ENCODE assay signal across 8 cellular contexts in genomic region chr1:34742667-34743270, GRCh38. TPM values are rescaled to one million over a fixed set of nuclear protein-coding genes. Genes with fewer than 3 reads are reported as not detected.
DNase-seq lines count a peak whose midpoint lies in the region; ATAC-seq, FAIRE-seq and TF ChIP-seq lines count a peak whose summit lies in the region.

No MANE protein-coding gene starts in this region.

- 16% methylated on average over 13 of the region's 16 CpGs for WGBS in prostate gland

- FAIRE-seq in urothelium cell line (lab: Jason Lieb, UNC): no peak

- intact Hi-C loops in Right ventricle myocardium superior (cut with DNase I): loop anchor here (5.0 to 10.0 kb wide), 3 partner anchors 280 to 1110 kb away; no protein-coding TSS in a partner anchor
- intact Hi-C loops in prostate gland (cut with DNase I): loop anchor here (2.0 kb wide), 1 partner anchor 1110 kb away; no protein-coding TSS in a partner anchor

- no peak overlapping the region for H3K27ac Mint-ChIP-seq in activated naive CD4-positive, alpha-beta T cell treated with anti-CD3 and anti-CD28 coated beads, Interleukin-2, amount 50 U/mL, for 72 hours

- peak; percentile 98 for TF ChIP-seq CTCF in C4-2B (conservative IDR thresholded peaks at IDR 0.05)
- peak; percentile 78 to 89 (median 82) for TF ChIP-seq CTCF in prostate gland (IDR thresholded peaks at IDR 0.05)

- no peaks in the 10 kb centered on the region for H3K27me3 ChIP-seq in prostate gland (replicated peaks; ENCODE audit: insufficient read depth)

- H3K9me3 Mint-ChIP-seq in activated naive CD4-positive, alpha-beta T cell treated with anti-CD3 and anti-CD28 coated beads, Interleukin-2, amount 50 U/mL, for 72 hours: no peaks in the 10 kb centered on the region

- no peak for TF ChIP-seq POLR2A in prostate gland (IDR thresholded peaks at IDR 0.05)

- no peak overlapping the region for H3K4me3 ChIP-seq in prostate gland

- H3K36me3 ChIP-seq in prostate gland: no peaks in the 10 kb centered on the region

- H3K9me3 ChIP-seq in prostate gland: no peaks in the 10 kb centered on the region

- peak; percentile 60 for ATAC-seq in GM21367 (IDR thresholded peaks at IDR 0.05; ENCODE audit: unreplicated experiment)
- peak; percentile 91 to 95 for ATAC-seq in activated naive CD4-positive, alpha-beta T cell treated with anti-CD3 and anti-CD28 coated beads, Interleukin-2, amount 50 U/mL, for 72 hours
- peak; percentile 95 for ATAC-seq in Right ventricle myocardium superior (ENCODE audit: poor library complexity)

- H3K36me3 Mint-ChIP-seq in activated naive CD4-positive, alpha-beta T cell treated with anti-CD3 and anti-CD28 coated beads, Interleukin-2, amount 50 U/mL, for 72 hours: no peaks in the 10 kb centered on the region

- DNase-seq in NAMALWA (ENCODE audit: low spot score) (peak; percentile 81), SW 1271 (lab: John Stamatoyannopoulos, UW) (peak; percentile 19 to 53), Right ventricle myocardium superior (peak; percentile 85), prostate gland (ENCODE audit: low spot score) (peak; percentile 65), urothelium cell line (ENCODE audit: low spot score) (peak; percentile 91)
- DNase-seq in activated naive CD4-positive, alpha-beta T cell treated with anti-CD3 and anti-CD28 coated beads, Interleukin-2, amount 50 U/mL, for 72 hours (ENCODE audit: low spot score in 2 of 2): peak; percentile 70 to 94

- no peaks in the 10 kb centered on the region for H3K4me1 ChIP-seq in prostate gland (replicated peaks)

- H3K27ac ChIP-seq in C4-2B (no peak overlapping the region), prostate gland (no peak overlapping the region)

RNA-seq across cellular contexts. Expression of gene GJB5, which starts 12.1 kb away (rescaled TPM):
- total RNA-seq in activated naive CD4-positive, alpha-beta T cell treated with anti-CD3 and anti-CD28 coated beads, Interleukin-2, amount 50 U/mL, for 72 hours: not detected
- not detected for total RNA-seq in Right ventricle myocardium superior
- 1 to 10 TPM; 6.5 to 6.9 TPM for total RNA-seq in prostate gland

RNA-seq across cellular contexts. Expression of gene GJB4, which starts 16.8 kb away (rescaled TPM):
- not detected for total RNA-seq in activated naive CD4-positive, alpha-beta T cell treated with anti-CD3 and anti-CD28 coated beads, Interleukin-2, amount 50 U/mL, for 72 hours
- not detected for total RNA-seq in Right ventricle myocardium superior
- total RNA-seq in prostate gland: 1 to 10 TPM; 1.3 to 2.4 TPM

RNA-seq across cellular contexts. Expression of gene GJB3, which starts 38.2 kb away (rescaled TPM):
- not detected for total RNA-seq in activated naive CD4-positive, alpha-beta T cell treated with anti-CD3 and anti-CD28 coated beads, Interleukin-2, amount 50 U/mL, for 72 hours
- not detected for total RNA-seq in Right ventricle myocardium superior
- 1 to 10 TPM; 5.4 to 7.1 TPM for total RNA-seq in prostate gland

RNA-seq across cellular contexts. Expression of gene GJA4, which starts 50.0 kb away (rescaled TPM):
- total RNA-seq in activated naive CD4-positive, alpha-beta T cell treated with anti-CD3 and anti-CD28 coated beads, Interleukin-2, amount 50 U/mL, for 72 hours: 1 to 10 TPM in 1 of 2 donors, not detected in 1; 1.4 TPM
- total RNA-seq in Right ventricle myocardium superior (20.9 TPM), prostate gland (10 to 100 TPM in 1 of 2 donors, 1 to 10 TPM in 1; 3.8 to 15.9 TPM)

Comparison
In these comparisons a context has a peak if more than half of its experiments do, and no peak if none do; other contexts are left out.
1. DNase-seq: peak in every context shown above with its lines; median percentile 91 in urothelium cell line; 85 in Right ventricle myocardium superior; 82 in activated naive CD4-positive, alpha-beta T cell treated with anti-CD3 and anti-CD28 coated beads, Interleukin-2, amount 50 U/mL, for 72 hours; 81 in NAMALWA; 65 in prostate gland; 36 in SW 1271.